9 cellular contexts compared by ENCODE assay signal in the genomic region with DNA sequence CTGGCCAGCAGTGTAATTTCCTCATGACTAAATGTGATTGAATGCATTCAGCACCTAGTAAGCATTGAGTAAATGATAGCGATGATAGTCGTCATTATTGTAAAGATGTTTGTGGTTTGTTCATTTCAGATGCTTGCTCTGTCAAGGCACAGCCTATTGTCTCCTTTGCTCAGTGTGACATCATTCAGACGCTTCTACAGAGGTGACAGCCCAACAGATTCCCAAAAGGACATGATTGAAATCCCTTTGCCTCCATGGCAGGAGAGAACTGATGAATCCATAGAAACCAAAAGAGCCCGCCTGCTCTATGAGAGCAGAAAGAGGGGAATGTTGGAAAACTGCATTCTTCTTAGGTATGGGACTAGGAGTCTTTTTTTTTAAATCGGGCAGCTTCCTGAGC.
"Had no signal": no experiment of that assay in that cellular context is flagged by ENCODE, and none has a peak within 500 bp of the region (broad histone marks: within the 10 kb centered on the region; RNA-seq: fewer than 3 reads in every experiment).

No MANE protein-coding gene starts in this region.

- ATAC-seq: GM23338, HCT116 had no signal

- H3K9me3 Mint-ChIP-seq: GM23338, H9, HFFc6, IgD-negative memory B cell had no signal

- H3K27me3 Mint-ChIP-seq: IgD-negative memory B cell had no signal

- H2AFZ ChIP-seq: GM23338 had no signal

- H3K27ac Mint-ChIP-seq: GM23338, HFFc6 had no signal

- H3K4me3 ChIP-seq: GM23338 had no signal

- FAIRE-seq: H1, H54, HTR-8/SVneo had no signal

- DNase-seq: H9, HFFc6, KBM-7 had no signal

- H3K4me3 Mint-ChIP-seq: GM23338, H9, HFFc6, IgD-negative memory B cell had no signal

- H3K4me2 ChIP-seq: GM23338 had no signal
